12 cellular contexts compared by ENCODE assay signal in the genomic region with DNA sequence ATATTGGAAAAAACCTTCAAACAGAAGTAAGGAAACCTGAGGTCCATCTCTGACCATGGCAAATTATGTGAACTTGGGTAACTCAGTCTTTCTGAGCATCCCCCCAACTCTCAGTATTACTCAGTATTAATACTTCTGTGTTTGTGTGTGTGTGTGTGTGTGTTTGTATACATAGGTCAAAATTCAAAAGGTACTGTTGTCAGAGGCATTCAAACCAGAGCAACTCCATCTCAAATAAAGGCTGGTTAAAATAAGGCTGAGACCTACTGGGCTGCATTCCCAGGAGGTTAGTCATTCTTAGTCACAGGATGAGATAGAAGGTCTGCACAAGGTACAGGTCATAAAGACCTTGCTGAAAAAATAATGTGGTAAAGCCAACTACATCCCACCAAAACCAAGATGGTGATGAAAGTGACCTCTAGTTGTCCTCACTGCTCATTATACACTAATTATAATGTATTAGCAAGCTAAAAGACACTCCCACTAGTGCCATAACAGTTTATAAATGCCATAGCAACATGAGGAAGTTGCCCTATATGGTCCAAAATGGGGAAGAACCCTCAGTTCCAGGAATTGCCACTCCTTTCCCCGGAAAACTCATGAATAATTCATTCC. TPM values are rescaled to one million over a fixed set of nuclear protein-coding genes. Genes with fewer than 3 reads are reported as not detected.
DNase-seq lines count a peak whose midpoint lies in the region; ATAC-seq and TF ChIP-seq lines count a peak whose summit lies in the region.
"Had no signal": no experiment of that assay in that cellular context is flagged by ENCODE, and none has a peak within 500 bp of the region (broad histone marks: within the 10 kb centered on the region; RNA-seq: fewer than 3 reads in every experiment).

No MANE protein-coding gene starts in this region.

- H3K4me1 ChIP-seq in hepatocyte (ENCODE audit: insufficient read depth) (peaks cover 14% of the 10 kb centered on the region), SJCRH30 (peaks cover 5% of the 10 kb centered on the region; the same call in 1 of the 2 replicates)
- H3K4me1 ChIP-seq: uterus had no signal

- 100% methylated on average over 1 of the region's 1 CpG for WGBS in hepatocyte (ENCODE audit: low lambda C conversion rate, missing lambda C conversion rate)

- TF ChIP-seq CTCF in hepatocyte (IDR thresholded peaks at IDR 0.05; ENCODE audit: poor library complexity): no peak

- no peaks in the 10 kb centered on the region for H3K9me3 ChIP-seq in hepatocyte (ENCODE audit: low read depth)
- no peaks in the 10 kb centered on the region for H3K9me3 ChIP-seq in SJCRH30 (replicated peaks)
- H3K9me3 ChIP-seq: uterus had no signal

- no peaks in the 10 kb centered on the region for H3K36me3 Mint-ChIP-seq in stimulated activated naive CD8-positive, alpha-beta T cell treated with anti-CD3 and anti-CD28 coated beads, Interleukin-15, Interleukin-2, amounts not matched to agents 100 ng/mL and 50 ng/mL, for 24 hours (ENCODE audit: low read depth)
- H3K36me3 Mint-ChIP-seq in activated T-helper 17 cell treated with anti-CD3 and anti-CD28 coated beads, Interleukin-2, amount 50 U/mL, for 72 hours (ENCODE audit: low read depth): no peaks in the 10 kb centered on the region

- peaks cover 4% of the 10 kb centered on the region for H3K27me3 Mint-ChIP-seq in stimulated activated naive CD8-positive, alpha-beta T cell treated with anti-CD3 and anti-CD28 coated beads, Interleukin-15, Interleukin-2, amounts not matched to agents 100 ng/mL and 50 ng/mL, for 24 hours
- peaks cover 16% of the 10 kb centered on the region for H3K27me3 Mint-ChIP-seq in activated T-helper 17 cell treated with anti-CD3 and anti-CD28 coated beads, Interleukin-2, amount 50 U/mL, for 72 hours

- H3K79me2 ChIP-seq in hepatocyte: no peaks in the 10 kb centered on the region

- H3K27ac ChIP-seq in hepatocyte (peak overlapping the region; percentile 68), SJCRH30 (no peak overlapping the region)
- H3K27ac ChIP-seq: uterus had no signal

- no peak for DNase-seq in stimulated activated naive CD8-positive, alpha-beta T cell treated with anti-CD3 and anti-CD28 coated beads, Interleukin-15, Interleukin-2, amounts not matched to agents 100 U/mL and 50 U/mL, for 24 hours
- DNase-seq in hepatocyte (ENCODE audit: low spot score) (peak; percentile 48), SJCRH30 (no peak), NCI-H2171 treated with DMSO at 0.1 percent for 48 hours (lab: John Stamatoyannopoulos, UW) (no peak), cerebellum (ENCODE audit: low spot score) (no peak)
- DNase-seq: left colon; stimulated activated CD4-positive, alpha-beta T cell treated with anti-CD3 and anti-CD28 coated beads, Interleukin-1b, Interleukin-23, amount 100 ng/mL, for 48 hours had no signal

- H3K4me1 Mint-ChIP-seq in stimulated activated naive CD8-positive, alpha-beta T cell treated with anti-CD3 and anti-CD28 coated beads, Interleukin-15, Interleukin-2, amounts not matched to agents 100 ng/mL and 50 ng/mL, for 24 hours (ENCODE audit: low read depth): peaks cover 8% of the 10 kb centered on the region
- H3K4me1 Mint-ChIP-seq in activated T-helper 17 cell treated with anti-CD3 and anti-CD28 coated beads, Interleukin-2, amount 50 U/mL, for 72 hours: peaks cover 4% of the 10 kb centered on the region

- H2AFZ ChIP-seq in hepatocyte: no peak overlapping the region

- no peaks in the 10 kb centered on the region for H4K20me1 ChIP-seq in hepatocyte (ENCODE audit: insufficient read depth, poor library complexity, severe bottlenecking)

- no peak overlapping the region for H3K4me3 Mint-ChIP-seq in stimulated activated naive CD8-positive, alpha-beta T cell treated with anti-CD3 and anti-CD28 coated beads, Interleukin-15, Interleukin-2, amounts not matched to agents 100 ng/mL and 50 ng/mL, for 24 hours
- no peak overlapping the region for H3K4me3 Mint-ChIP-seq in activated T-helper 17 cell treated with anti-CD3 and anti-CD28 coated beads, Interleukin-2, amount 50 U/mL, for 72 hours

- peaks cover 8% of the 10 kb centered on the region for H3K9me3 Mint-ChIP-seq in stimulated activated naive CD8-positive, alpha-beta T cell treated with anti-CD3 and anti-CD28 coated beads, Interleukin-15, Interleukin-2, amounts not matched to agents 100 ng/mL and 50 ng/mL, for 24 hours
- H3K9me3 Mint-ChIP-seq in activated T-helper 17 cell treated with anti-CD3 and anti-CD28 coated beads, Interleukin-2, amount 50 U/mL, for 72 hours: no peaks in the 10 kb centered on the region

- no peak for ATAC-seq in stimulated activated naive CD8-positive, alpha-beta T cell treated with anti-CD3 and anti-CD28 coated beads, Interleukin-15, Interleukin-2, amounts not matched to agents 100 U/mL and 50 U/mL, for 24 hours
- ATAC-seq in activated T-helper 17 cell treated with anti-CD3 and anti-CD28 coated beads, Interleukin-2, amount 50 U/mL, for 72 hours (replicated peaks): peak; percentile 78
- ATAC-seq in GM18517 (IDR thresholded peaks at IDR 0.05; ENCODE audit: unreplicated experiment): no peak
- ATAC-seq: left colon had no signal

- H3K36me3 ChIP-seq in hepatocyte (replicated peaks; ENCODE audit: insufficient read depth, low read depth) (no peaks in the 10 kb centered on the region), SJCRH30 (no peaks in the 10 kb centered on the region)
- H3K36me3 ChIP-seq: uterus had no signal

- peak overlapping the region; percentile 38 for H3K27ac Mint-ChIP-seq in stimulated activated naive CD8-positive, alpha-beta T cell treated with anti-CD3 and anti-CD28 coated beads, Interleukin-15, Interleukin-2, amounts not matched to agents 100 ng/mL and 50 ng/mL, for 24 hours
- no peak overlapping the region for H3K27ac Mint-ChIP-seq in activated T-helper 17 cell treated with anti-CD3 and anti-CD28 coated beads, Interleukin-2, amount 50 U/mL, for 72 hours

- H3K27me3 ChIP-seq in hepatocyte: no peaks in the 10 kb centered on the region
- no peaks in the 10 kb centered on the region for H3K27me3 ChIP-seq in SJCRH30
- H3K27me3 ChIP-seq: uterus had no signal

- no peaks in the 10 kb centered on the region for H3K9me2 ChIP-seq in hepatocyte (replicated peaks; ENCODE audit: insufficient read depth)

- no peak overlapping the region for H3K4me3 ChIP-seq in hepatocyte
- no peak overlapping the region for H3K4me3 ChIP-seq in SJCRH30
- H3K4me3 ChIP-seq: uterus had no signal

- no peak overlapping the region for H3K4me2 ChIP-seq in hepatocyte

RNA-seq across cellular contexts. Expression of a gene that starts 33.3 kb away (rescaled TPM):
- total RNA-seq in activated T-helper 17 cell treated with anti-CD3 and anti-CD28 coated beads, Interleukin-2, amount 50 U/mL, for 72 hours: not detected
- total RNA-seq in hepatocyte (not detected in 2 replicates), cerebellum (0.91 TPM)
- not detected in 2 replicates for polyA plus RNA-seq in hepatocyte
- 0.38 TPM in 1 of 2 replicates, not detected in the other for total RNA-seq in SJCRH30 (2014; rRNA removed; shearing (Covaris generic))
- total RNA-seq: left colon had no signal
- polyA plus RNA-seq: BJ had no signal
